ENCODE assay signal across 1 cellular context in genomic region chr4:73573794-73574528, GRCh38.
TF ChIP-seq lines count a peak whose summit lies in the region.

No MANE protein-coding gene starts in this region.

TF ChIP-seq in GM23338, 12 proteins besides CTCF, POLR2A, EP300 and RAD21:
- TF ChIP-seq ZNF462 (CRISPR knock-in tag; IDR thresholded peaks at IDR 0.05) (peak; percentile 84; the same call in 1 of the 2 replicates), EZH2phosphoT487 (IDR thresholded peaks at IDR 0.05; ENCODE audit: unreplicated experiment) (no peak), REST (IDR thresholded peaks at IDR 0.05; ENCODE audit: unreplicated experiment) (no peak), POLR2AphosphoS5 (IDR thresholded peaks at IDR 0.05; ENCODE audit: low read depth) (no peak)
